ENCODE assay signal across 35 cellular contexts in genomic region chr7:12196386-12196785, GRCh38.
"Had no signal": no experiment of that assay in that cellular context is flagged by ENCODE, and none has a peak within 500 bp of the region (broad histone marks: within the 10 kb centered on the region; RNA-seq: fewer than 3 reads in every experiment).

No MANE protein-coding gene starts in this region.

- DNase-seq: activated CD4-positive, alpha-beta memory T cell treated with anti-CD3 and anti-CD28 coated beads for 36 hours; activated CD4-positive, alpha-beta T cell treated with anti-CD3 and anti-CD28 coated beads for 1 hour; activated CD4-positive, alpha-beta T cell treated with anti-CD3 and anti-CD28 coated beads for 36 hours; activated CD4-positive, alpha-beta T cell treated with anti-CD3 and anti-CD28 coated beads for 48 hours; activated CD4-positive, alpha-beta T cell treated with anti-CD3 and anti-CD28 coated beads, Interleukin-2, amount 50 U/mL, for 1 hour; activated CD4-positive, alpha-beta T cell treated with anti-CD3 and anti-CD28 coated beads, Interleukin-2, amount 50 U/mL, for 4 hours; activated CD4-positive, CD25-positive, alpha-beta regulatory T cell; activated CD8-positive, alpha-beta memory T cell treated with anti-CD3 and anti-CD28 coated beads, Interleukin-2, amount 50 U/mL, for 4 hours; activated CD8-positive, alpha-beta T cell treated with anti-CD3 and anti-CD28 coated beads for 36 hours; activated effector memory CD4-positive, alpha-beta T cell treated with Interleukin-2 at 50 U/mL for 16 hours; activated gamma-delta T cell; activated naive CD4-positive, alpha-beta T cell treated with anti-CD3 and anti-CD28 coated beads, Interleukin-2, amount 10 ng/mL, durations not matched to agents 7 days and 5 days; activated naive CD4-positive, alpha-beta T cell treated with Interleukin-2 at 50 U/mL for 16 hours; activated naive CD8-positive, alpha-beta T cell treated with anti-CD3 and anti-CD28 coated beads, Interleukin-2, amount 10 ng/mL, durations not matched to agents 7 days and 5 days; activated naive CD8-positive, alpha-beta T cell treated with anti-CD3 and anti-CD28 coated beads, Interleukin-2, amount 50 U/mL, for 24 hours; activated T-cell treated with anti-CD3 and anti-CD28 coated beads for 4 hours; activated T-cell treated with anti-CD3 and anti-CD28 coated beads, Interleukin-2, amount 50 U/mL, for 24 hours; activated T-cell treated with anti-CD3 and anti-CD28 coated beads, Interleukin-2, amount 50 U/mL, for 48 hours; amygdala; anterior cingulate cortex; caudate nucleus; cerebellar nuclear complex; T-helper 1 cell; T-helper 2 cell; T-helper 9 cell; WERI-Rb-1 had no signal

- H3K27ac Mint-ChIP-seq: activated CD4-positive, alpha-beta memory T cell treated with anti-CD3 and anti-CD28 coated beads for 36 hours; activated CD4-positive, alpha-beta T cell treated with anti-CD3 and anti-CD28 coated beads for 36 hours; activated CD8-positive, alpha-beta T cell treated with anti-CD3 and anti-CD28 coated beads for 36 hours; activated naive CD4-positive, alpha-beta T cell treated with anti-CD3 and anti-CD28 coated beads, Interleukin-2, amount 10 ng/mL, durations not matched to agents 7 days and 5 days; activated naive CD4-positive, alpha-beta T cell treated with anti-CD3 and anti-CD28 coated beads, Interleukin-2, amount 50 U/mL, for 24 hours; activated naive CD8-positive, alpha-beta T cell; activated naive CD8-positive, alpha-beta T cell treated with anti-CD3 and anti-CD28 coated beads, Interleukin-2, amount 10 ng/mL, durations not matched to agents 7 days and 5 days; activated naive CD8-positive, alpha-beta T cell treated with anti-CD3 and anti-CD28 coated beads, Interleukin-2, amount 50 U/mL, for 24 hours; activated T-cell treated with anti-CD3 and anti-CD28 coated beads, Interleukin-2, amount 50 U/mL, for 24 hours; activated T-helper 2 cell treated with anti-CD3 and anti-CD28 coated beads, Interferon-gamma antibody, Interleukin-2, Interleukin-4, amounts not matched to agents 10 μg/mL and 5 μg/mL and 100 μg/mL, durations not matched to agents 14 hours and 24 hours and 36 hours; brain; T-helper 1 cell treated with Interleukin-12 subunit alpha and Interleukin-12 subunit beta and Interleukin-4 antibody, amounts not matched to agents 30 μg/mL and 1 μg/mL, for 36 hours; T-helper 2 cell treated with Interferon-gamma antibody and Interleukin-4, amounts not matched to agents 5 μg/mL and 100 μg/mL, for 36 hours; WTC11 had no signal

- H3K36me3 Mint-ChIP-seq: activated CD4-positive, alpha-beta memory T cell treated with anti-CD3 and anti-CD28 coated beads for 36 hours; activated naive CD4-positive, alpha-beta T cell treated with anti-CD3 and anti-CD28 coated beads, Interleukin-2, amount 10 ng/mL, durations not matched to agents 7 days and 5 days; activated naive CD4-positive, alpha-beta T cell treated with anti-CD3 and anti-CD28 coated beads, Interleukin-2, amount 50 U/mL, for 24 hours; brain; WTC11 had no signal

- ATAC-seq: activated CD4-positive, alpha-beta T cell treated with anti-CD3 and anti-CD28 coated beads for 36 hours; activated CD4-positive, CD25-positive, alpha-beta regulatory T cell treated with anti-CD3 and anti-CD28 coated beads, Interleukin-2, amount 50 U/mL, for 24 hours; activated CD8-positive, alpha-beta T cell treated with anti-CD3 and anti-CD28 coated beads for 36 hours; activated naive CD8-positive, alpha-beta T cell treated with anti-CD3 and anti-CD28 coated beads, Interleukin-2, amount 50 U/mL, for 24 hours; WTC11 had no signal

- H3K27me3 Mint-ChIP-seq: activated CD4-positive, alpha-beta memory T cell treated with anti-CD3 and anti-CD28 coated beads for 36 hours; activated CD4-positive, alpha-beta T cell treated with anti-CD3 and anti-CD28 coated beads for 36 hours; activated CD8-positive, alpha-beta T cell treated with anti-CD3 and anti-CD28 coated beads for 36 hours; activated naive CD4-positive, alpha-beta T cell treated with anti-CD3 and anti-CD28 coated beads, Interleukin-2, amount 50 U/mL, for 24 hours; activated naive CD8-positive, alpha-beta T cell; activated naive CD8-positive, alpha-beta T cell treated with anti-CD3 and anti-CD28 coated beads, Interleukin-2, amount 50 U/mL, for 24 hours; activated T-cell treated with anti-CD3 and anti-CD28 coated beads, Interleukin-2, amount 50 U/mL, for 24 hours had no signal

- H3K9me3 Mint-ChIP-seq: activated CD4-positive, alpha-beta memory T cell treated with anti-CD3 and anti-CD28 coated beads for 36 hours; activated CD8-positive, alpha-beta T cell treated with anti-CD3 and anti-CD28 coated beads for 36 hours; activated naive CD4-positive, alpha-beta T cell treated with anti-CD3 and anti-CD28 coated beads, Interleukin-2, amount 10 ng/mL, durations not matched to agents 7 days and 5 days; activated naive CD4-positive, alpha-beta T cell treated with anti-CD3 and anti-CD28 coated beads, Interleukin-2, amount 50 U/mL, for 24 hours; activated naive CD8-positive, alpha-beta T cell treated with anti-CD3 and anti-CD28 coated beads, Interleukin-2, amount 50 U/mL, for 24 hours; activated T-cell treated with anti-CD3 and anti-CD28 coated beads, Interleukin-2, amount 50 U/mL, for 24 hours; activated T-helper 2 cell treated with anti-CD3 and anti-CD28 coated beads, Interferon-gamma antibody, Interleukin-2, Interleukin-4, amounts not matched to agents 10 μg/mL and 5 μg/mL and 100 μg/mL, durations not matched to agents 14 hours and 24 hours and 36 hours; brain; central memory CD8-positive, alpha-beta T cell; T-helper 1 cell treated with Interleukin-12 subunit alpha and Interleukin-12 subunit beta and Interleukin-4 antibody, amounts not matched to agents 30 μg/mL and 1 μg/mL, for 36 hours; T-helper 2 cell treated with Interferon-gamma antibody and Interleukin-4, amounts not matched to agents 5 μg/mL and 100 μg/mL, for 36 hours had no signal

- H3K4me1 Mint-ChIP-seq: activated CD4-positive, alpha-beta T cell treated with anti-CD3 and anti-CD28 coated beads for 36 hours; activated naive CD4-positive, alpha-beta T cell treated with anti-CD3 and anti-CD28 coated beads, Interleukin-2, amount 10 ng/mL, durations not matched to agents 7 days and 5 days; activated naive CD4-positive, alpha-beta T cell treated with anti-CD3 and anti-CD28 coated beads, Interleukin-2, amount 50 U/mL, for 24 hours; activated naive CD8-positive, alpha-beta T cell treated with anti-CD3 and anti-CD28 coated beads, Interleukin-2, amount 10 ng/mL, durations not matched to agents 7 days and 5 days; activated naive CD8-positive, alpha-beta T cell treated with anti-CD3 and anti-CD28 coated beads, Interleukin-2, amount 50 U/mL, for 24 hours; brain; central memory CD8-positive, alpha-beta T cell had no signal

- H3K4me3 Mint-ChIP-seq: activated CD4-positive, alpha-beta memory T cell treated with anti-CD3 and anti-CD28 coated beads for 36 hours; activated CD4-positive, alpha-beta T cell treated with anti-CD3 and anti-CD28 coated beads for 36 hours; activated CD8-positive, alpha-beta T cell treated with anti-CD3 and anti-CD28 coated beads for 36 hours; activated naive CD4-positive, alpha-beta T cell treated with anti-CD3 and anti-CD28 coated beads, Interleukin-2, amount 10 ng/mL, durations not matched to agents 7 days and 5 days; activated naive CD4-positive, alpha-beta T cell treated with anti-CD3 and anti-CD28 coated beads, Interleukin-2, amount 50 U/mL, for 24 hours; activated naive CD8-positive, alpha-beta T cell; activated naive CD8-positive, alpha-beta T cell treated with anti-CD3 and anti-CD28 coated beads, Interleukin-2, amount 10 ng/mL, durations not matched to agents 7 days and 5 days; activated naive CD8-positive, alpha-beta T cell treated with anti-CD3 and anti-CD28 coated beads, Interleukin-2, amount 50 U/mL, for 24 hours; activated T-cell treated with anti-CD3 and anti-CD28 coated beads, Interleukin-2, amount 50 U/mL, for 24 hours; brain; central memory CD8-positive, alpha-beta T cell; T-helper 1 cell treated with Interleukin-12 subunit alpha and Interleukin-12 subunit beta and Interleukin-4 antibody, amounts not matched to agents 30 μg/mL and 1 μg/mL, for 36 hours; T-helper 2 cell treated with Interferon-gamma antibody and Interleukin-4, amounts not matched to agents 5 μg/mL and 100 μg/mL, for 36 hours; WTC11 had no signal
